Comparison of ENCODE assay signal across 8 cellular contexts in the genomic region with DNA sequence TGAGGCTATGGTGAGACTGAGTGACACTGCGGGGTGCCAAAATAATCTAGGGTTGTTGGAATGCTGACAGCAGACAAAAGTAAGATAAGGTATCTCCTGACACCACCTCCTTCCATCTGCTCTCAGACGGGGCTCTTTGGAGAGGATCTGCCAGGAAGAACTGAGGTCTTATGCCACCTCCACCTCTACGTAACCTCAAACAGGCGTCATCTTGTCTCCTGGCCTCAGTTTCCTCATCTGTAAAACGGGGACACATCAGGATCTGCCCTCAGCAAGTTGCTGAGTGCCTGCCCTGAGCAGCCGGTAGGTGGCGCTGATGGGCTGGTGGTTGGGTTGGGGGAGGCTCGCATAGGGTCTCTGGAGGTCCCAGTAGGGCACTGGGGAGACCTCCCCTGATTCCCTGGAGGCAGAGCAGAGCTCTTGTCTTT. TPM values are rescaled to one million over a fixed set of nuclear protein-coding genes. Genes with fewer than 3 reads are reported as not detected.
DNase-seq lines count a peak whose midpoint lies in the region; ATAC-seq, FAIRE-seq and TF ChIP-seq lines count a peak whose summit lies in the region.

No MANE protein-coding gene starts in this region.

- H3K4me3 Mint-ChIP-seq in activated T-cell treated with anti-CD3 and anti-CD28 coated beads, Interleukin-2, amount 50 U/mL, for 4 hours = no peak overlapping the region

- DNase-seq in AG20443 (ENCODE audit: low spot score) (peak; percentile 42), HuH-7 (ENCODE audit: low spot score) (peak; percentile 90), foreskin fibroblast (peak in 1 of 2 donors; percentile 50), cerebellum (ENCODE audit: low spot score) (no peak), H54 (ENCODE audit: insufficient read length, low spot score) (no peak)
- peak; percentile 56 for DNase-seq in activated T-cell treated with anti-CD3 and anti-CD28 coated beads, Interleukin-2, amount 50 U/mL, for 4 hours
- DNase-seq in stimulated activated CD4-positive, alpha-beta T cell treated with anti-CD3 and anti-CD28 coated beads, Interleukin-4, amount 100 ng/mL, for 48 hours (ENCODE audit: low read depth in 2 of 2) = peak; percentile 28 to 54

- no peak overlapping the region for H3K4me3 ChIP-seq in foreskin fibroblast (ENCODE audit: low read depth in 1 of 2, low read length in 2 of 2)

- peaks cover 28% of the 10 kb centered on the region for H3K4me1 Mint-ChIP-seq in activated T-cell treated with anti-CD3 and anti-CD28 coated beads, Interleukin-2, amount 50 U/mL, for 4 hours (ENCODE audit: low read depth)

- no peak for FAIRE-seq in H54 (lab: Jason Lieb, UNC)

- H3K27me3 Mint-ChIP-seq in activated T-cell treated with anti-CD3 and anti-CD28 coated beads, Interleukin-2, amount 50 U/mL, for 4 hours (ENCODE audit: low read depth) = no peaks in the 10 kb centered on the region

- TF ChIP-seq POLR2A in GM18505 (IDR thresholded peaks at IDR 0.05; ENCODE audit: borderline replicate concordance, extremely low read depth, insufficient read depth, insufficient read length) = no peak
- TF ChIP-seq POLR2A in H54 (IDR thresholded peaks at IDR 0.05; ENCODE audit: low read depth, low read length) = no peak

- ATAC-seq in activated T-cell treated with anti-CD3 and anti-CD28 coated beads, Interleukin-2, amount 50 U/mL, for 4 hours = no peak
- no peak for ATAC-seq in GM18505 (IDR thresholded peaks at IDR 0.05; ENCODE audit: unreplicated experiment)

- H3K36me3 Mint-ChIP-seq in activated T-cell treated with anti-CD3 and anti-CD28 coated beads, Interleukin-2, amount 50 U/mL, for 4 hours (ENCODE audit: insufficient read depth) = no peaks in the 10 kb centered on the region

- TF ChIP-seq CTCF in foreskin fibroblast (IDR thresholded peaks at IDR 0.05; ENCODE audit: low read depth, low read length) = peak; percentile 88

- H3K9me3 Mint-ChIP-seq in activated T-cell treated with anti-CD3 and anti-CD28 coated beads, Interleukin-2, amount 50 U/mL, for 4 hours = no peaks in the 10 kb centered on the region

RNA-seq across cellular contexts. Expression of a gene that starts 1.7 kb away (rescaled TPM):
- under 1 TPM in 2 of 3 donors, not detected in 1; 0.10 to 0.50 TPM for total RNA-seq in activated T-cell treated with anti-CD3 and anti-CD28 coated beads, Interleukin-2, amount 50 U/mL, for 4 hours
- total RNA-seq in cerebellum = not detected

Comparison
In these comparisons a context has a peak if more than half of its experiments do, and no peak if none do; other contexts are left out.
1. DNase-seq: peak in AG20443 (single experiment), HuH-7 (single experiment), activated T-cell treated with anti-CD3 and anti-CD28 coated beads, Interleukin-2, amount 50 U/mL, for 4 hours (single experiment) and stimulated activated CD4-positive, alpha-beta T cell treated with anti-CD3 and anti-CD28 coated beads, Interleukin-4, amount 100 ng/mL, for 48 hours (2 of 2); none in cerebellum (single experiment) and H54 (single experiment).